ENCODE assay signal across 9 cellular contexts in the genomic region with DNA sequence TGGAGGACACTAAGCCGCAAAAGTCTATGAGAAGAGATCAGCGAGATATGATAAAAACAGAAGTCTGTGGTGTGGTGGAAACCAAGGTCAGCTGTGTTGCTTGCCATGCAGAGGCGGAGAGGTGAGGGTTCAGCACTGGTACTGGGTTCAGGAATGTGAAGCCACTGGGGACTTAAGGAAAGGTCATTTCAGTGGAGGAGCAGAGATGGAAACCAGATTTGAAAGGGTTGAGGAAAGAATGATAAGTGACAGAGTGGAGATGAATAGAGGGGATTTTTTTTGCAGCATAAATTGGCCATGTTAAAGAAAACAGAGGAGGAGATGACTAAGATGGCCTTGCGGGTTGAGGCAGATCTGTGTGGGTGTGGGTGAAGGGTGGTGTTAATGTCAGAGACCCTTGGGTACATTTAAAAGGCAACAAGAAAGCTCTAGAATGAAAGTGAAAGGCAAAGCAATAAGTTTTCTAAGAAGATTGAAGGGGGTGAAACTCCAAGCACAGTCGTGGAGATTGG.
A peak's percentile ranks its signal among the peaks of the same experiment; 100 is the strongest.
DNase-seq lines count a peak whose midpoint lies in the region; ATAC-seq and TF ChIP-seq lines count a peak whose summit lies in the region.
"Had no signal": no experiment of that assay in that cellular context is flagged by ENCODE, and none has a peak within 500 bp of the region (broad histone marks: within the 10 kb centered on the region; RNA-seq: fewer than 3 reads in every experiment).

No MANE protein-coding gene starts in this region.

- no peaks in the 10 kb centered on the region for H3K36me3 Mint-ChIP-seq in neural crest cell (ENCODE audit: low read depth)
- H3K36me3 Mint-ChIP-seq: naive B cell had no signal

- DNase-seq in neural crest cell (ENCODE audit: low read depth, low spot score) = no peak
- no peak for DNase-seq in islet precursor cell
- DNase-seq in NCI-H2107 (lab: John Stamatoyannopoulos, UW) = no peak
- DNase-seq: glutamatergic neuron, naive B cell had no signal

- TF ChIP-seq CTCF in neural crest cell (conservative IDR thresholded peaks at IDR 0.05) = no peak

- H3K4me3 Mint-ChIP-seq in neural crest cell = no peak overlapping the region
- H3K4me3 Mint-ChIP-seq: naive B cell had no signal

- H3K27me3 Mint-ChIP-seq in neural crest cell (ENCODE audit: low read depth) = peaks cover 2% of the 10 kb centered on the region

- H3K9me3 Mint-ChIP-seq in neural crest cell = no peaks in the 10 kb centered on the region

- H3K4me1 Mint-ChIP-seq in neural crest cell = no peaks in the 10 kb centered on the region
- H3K4me1 Mint-ChIP-seq: naive B cell had no signal

- peak overlapping the region; percentile 14 for H3K27ac Mint-ChIP-seq in neural crest cell (ENCODE audit: unreplicated experiment)
- H3K27ac Mint-ChIP-seq: naive B cell had no signal

- ATAC-seq in GM18861 (IDR thresholded peaks at IDR 0.05; ENCODE audit: unreplicated experiment) = peak; percentile 70
- peak; percentile 62 for ATAC-seq in GM21528 (IDR thresholded peaks at IDR 0.05; ENCODE audit: low FRiP score, unreplicated experiment)
- peak; percentile 80 for ATAC-seq in HG03442 (IDR thresholded peaks at IDR 0.05; ENCODE audit: unreplicated experiment)
- no peak for ATAC-seq in SK-N-SH treated with all-trans-retinoic acid at 6 μM for 48 hours

TF ChIP-seq in SK-N-SH treated with all-trans-retinoic acid at 6 μM for 48 hours, 23 proteins besides CTCF, POLR2A, EP300 and RAD21:
- TF ChIP-seq ZFP30 (CRISPR knock-in tag; IDR thresholded peaks at IDR 0.05) (no peak), ESRRG (CRISPR knock-in tag; IDR thresholded peaks at IDR 0.05) (no peak), ZNF70 (CRISPR knock-in tag; IDR thresholded peaks at IDR 0.05) (no peak), TSHZ2 (CRISPR knock-in tag; IDR thresholded peaks at IDR 0.05) (no peak), CSDC2 (CRISPR knock-in tag; IDR thresholded peaks at IDR 0.05) (no peak), OSR1 (CRISPR knock-in tag; IDR thresholded peaks at IDR 0.05) (no peak), ARNTL (CRISPR knock-in tag; IDR thresholded peaks at IDR 0.05; ENCODE audit: borderline replicate concordance, low read depth) (no peak), ISL1 (CRISPR knock-in tag; IDR thresholded peaks at IDR 0.05) (no peak), RARB (CRISPR knock-in tag; IDR thresholded peaks at IDR 0.05) (no peak)
- TF ChIP-seq, protein P1, sequence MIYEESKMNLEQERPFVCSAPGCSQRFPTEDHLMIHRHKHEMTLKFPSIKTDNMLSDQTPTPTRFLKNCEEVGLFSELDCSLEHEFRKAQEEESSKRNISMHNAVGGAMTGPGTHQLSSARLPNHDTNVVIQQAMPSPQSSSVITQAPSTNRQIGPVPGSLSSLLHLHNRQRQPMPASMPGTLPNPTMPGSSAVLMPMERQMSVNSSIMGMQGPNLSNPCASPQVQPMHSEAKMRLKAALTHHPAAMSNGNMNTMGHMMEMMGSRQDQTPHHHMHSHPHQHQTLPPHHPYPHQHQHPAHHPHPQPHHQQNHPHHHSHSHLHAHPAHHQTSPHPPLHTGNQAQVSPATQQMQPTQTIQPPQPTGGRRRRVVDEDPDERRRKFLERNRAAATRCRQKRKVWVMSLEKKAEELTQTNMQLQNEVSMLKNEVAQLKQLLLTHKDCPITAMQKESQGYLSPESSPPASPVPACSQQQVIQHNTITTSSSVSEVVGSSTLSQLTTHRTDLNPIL (CRISPR knock-in tag; IDR thresholded peaks at IDR 0.05; ENCODE audit: low read depth) = no peak
- TF ChIP-seq, protein P2, sequence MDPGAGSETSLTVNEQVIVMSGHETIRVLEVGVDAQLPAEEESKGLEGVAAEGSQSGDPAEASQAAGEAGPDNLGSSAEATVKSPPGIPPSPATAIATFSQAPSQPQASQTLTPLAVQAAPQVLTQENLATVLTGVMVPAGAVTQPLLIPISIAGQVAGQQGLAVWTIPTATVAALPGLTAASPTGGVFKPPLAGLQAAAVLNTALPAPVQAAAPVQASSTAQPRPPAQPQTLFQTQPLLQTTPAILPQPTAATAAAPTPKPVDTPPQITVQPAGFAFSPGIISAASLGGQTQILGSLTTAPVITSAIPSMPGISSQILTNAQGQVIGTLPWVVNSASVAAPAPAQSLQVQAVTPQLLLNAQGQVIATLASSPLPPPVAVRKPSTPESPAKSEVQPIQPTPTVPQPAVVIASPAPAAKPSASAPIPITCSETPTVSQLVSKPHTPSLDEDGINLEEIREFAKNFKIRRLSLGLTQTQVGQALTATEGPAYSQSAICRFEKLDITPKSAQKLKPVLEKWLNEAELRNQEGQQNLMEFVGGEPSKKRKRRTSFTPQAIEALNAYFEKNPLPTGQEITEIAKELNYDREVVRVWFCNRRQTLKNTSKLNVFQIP (CRISPR knock-in tag; IDR thresholded peaks at IDR 0.05; ENCODE audit: borderline replicate concordance, low read depth) = no peak
- TF ChIP-seq, protein P3, sequence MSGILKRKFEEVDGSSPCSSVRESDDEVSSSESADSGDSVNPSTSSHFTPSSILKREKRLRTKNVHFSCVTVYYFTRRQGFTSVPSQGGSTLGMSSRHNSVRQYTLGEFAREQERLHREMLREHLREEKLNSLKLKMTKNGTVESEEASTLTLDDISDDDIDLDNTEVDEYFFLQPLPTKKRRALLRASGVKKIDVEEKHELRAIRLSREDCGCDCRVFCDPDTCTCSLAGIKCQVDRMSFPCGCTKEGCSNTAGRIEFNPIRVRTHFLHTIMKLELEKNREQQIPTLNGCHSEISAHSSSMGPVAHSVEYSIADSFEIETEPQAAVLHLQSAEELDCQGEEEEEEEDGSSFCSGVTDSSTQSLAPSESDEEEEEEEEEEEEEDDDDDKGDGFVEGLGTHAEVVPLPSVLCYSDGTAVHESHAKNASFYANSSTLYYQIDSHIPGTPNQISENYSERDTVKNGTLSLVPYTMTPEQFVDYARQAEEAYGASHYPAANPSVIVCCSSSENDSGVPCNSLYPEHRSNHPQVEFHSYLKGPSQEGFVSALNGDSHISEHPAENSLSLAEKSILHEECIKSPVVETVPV (CRISPR knock-in tag; IDR thresholded peaks at IDR 0.05) = no peak
TF ChIP-seq in SK-N-SH treated with all-trans-retinoic acid at 6 μM for 48 hours: peak in this region for 0.
